Comparison of ENCODE assay signal across 18 cellular contexts in genomic region chr16:52114414-52114813, GRCh38.
DNase-seq lines count a peak whose midpoint lies in the region; ATAC-seq and TF ChIP-seq lines count a peak whose summit lies in the region.
"Had no signal": no experiment of that assay in that cellular context is flagged by ENCODE, and none has a peak within 500 bp of the region (broad histone marks: within the 10 kb centered on the region; RNA-seq: fewer than 3 reads in every experiment).

No MANE protein-coding gene starts in this region.

- H3K9me2 ChIP-seq in GM23338 (ENCODE audit: insufficient read depth) = no peaks in the 10 kb centered on the region

- no peak for TF ChIP-seq CTCF in GM23338 (conservative IDR thresholded peaks at IDR 0.05; ENCODE audit: low read depth in 2 of 2)
- TF ChIP-seq CTCF in nephron progenitor cell (IDR thresholded peaks at IDR 0.05) = no peak

- ATAC-seq in GM23338 = no peak
- no peak for ATAC-seq in activated naive CD4-positive, alpha-beta T cell treated with anti-CD3 and anti-CD28 coated beads, Interleukin-2, amount 50 U/mL, for 72 hours
- no peak for ATAC-seq in HG03095 (IDR thresholded peaks at IDR 0.05; ENCODE audit: unreplicated experiment)
- ATAC-seq: activated CD4-positive, alpha-beta T cell treated with anti-CD3 and anti-CD28 coated beads for 36 hours; sciatic nerve had no signal

- peaks cover 3% of the 10 kb centered on the region; the same call in 1 of the 2 replicates for H3K36me3 ChIP-seq in GM23338 (ENCODE audit: insufficient read depth)
- H3K36me3 ChIP-seq: BLaER1, left ventricle myocardium inferior, thoracic aorta had no signal

- H4K20me1 ChIP-seq in GM23338 (replicated peaks; ENCODE audit: insufficient read depth) = no peaks in the 10 kb centered on the region
- H4K20me1 ChIP-seq: BLaER1 had no signal

- no peak overlapping the region for H3K27ac ChIP-seq in GM23338 (ENCODE audit: low read depth)
- H3K27ac ChIP-seq: BLaER1, left ventricle myocardium inferior, thoracic aorta had no signal

- H3K79me2 ChIP-seq in GM23338 (replicated peaks; ENCODE audit: insufficient read depth) = no peaks in the 10 kb centered on the region

- H3K9me3 Mint-ChIP-seq in GM23338 = peaks cover 12% of the 10 kb centered on the region
- peaks cover 6% of the 10 kb centered on the region for H3K9me3 Mint-ChIP-seq in nephron progenitor cell
- H3K9me3 Mint-ChIP-seq in activated naive CD4-positive, alpha-beta T cell treated with anti-CD3 and anti-CD28 coated beads, Interleukin-2, amount 50 U/mL, for 72 hours = peaks cover 20 to 26% of the 10 kb centered on the region in 2 donors

- H3K27me3 ChIP-seq in GM23338 (ENCODE audit: insufficient read depth) = no peaks in the 10 kb centered on the region
- H3K27me3 ChIP-seq: BLaER1 had no signal

- H3K27me3 Mint-ChIP-seq in GM23338 (ENCODE audit: insufficient read depth, low read depth, poor library complexity) = no peaks in the 10 kb centered on the region
- no peaks in the 10 kb centered on the region for H3K27me3 Mint-ChIP-seq in nephron progenitor cell (ENCODE audit: low read depth, poor library complexity)
- H3K27me3 Mint-ChIP-seq: activated CD4-positive, alpha-beta T cell treated with anti-CD3 and anti-CD28 coated beads for 36 hours; activated naive CD4-positive, alpha-beta T cell treated with anti-CD3 and anti-CD28 coated beads, Interleukin-2, amount 10 ng/mL, durations not matched to agents 7 days and 5 days had no signal

- H2AFZ ChIP-seq in GM23338 = no peak overlapping the region

- H3K4me3 Mint-ChIP-seq in GM23338 (no peak overlapping the region), nephron progenitor cell (no peak overlapping the region)
- H3K4me3 Mint-ChIP-seq: activated CD4-positive, alpha-beta T cell treated with anti-CD3 and anti-CD28 coated beads for 36 hours; activated naive CD4-positive, alpha-beta T cell treated with anti-CD3 and anti-CD28 coated beads, Interleukin-2, amount 10 ng/mL, durations not matched to agents 7 days and 5 days; T-helper 2 cell treated with Interferon-gamma antibody and Interleukin-4, amounts not matched to agents 5 μg/mL and 100 μg/mL, for 36 hours had no signal

- DNase-seq in GM23338 (ENCODE audit: low spot score) = peak; percentile 5
- DNase-seq in NCI-H2107 treated with DMSO at 0.1 percent for 48 hours (lab: John Stamatoyannopoulos, UW; ENCODE audit: unreplicated experiment) = peak; percentile 64
- peak; percentile 69 for DNase-seq in foreskin melanocyte
- DNase-seq in nephron progenitor cell = no peak
- DNase-seq in activated naive CD4-positive, alpha-beta T cell treated with anti-CD3 and anti-CD28 coated beads, Interleukin-2, amount 50 U/mL, for 72 hours (ENCODE audit: low spot score in 2 of 2) = no peak
- no peak for DNase-seq in MV-4-11 (lab: John Stamatoyannopoulos, UW)
- no peak for DNase-seq in head of caudate nucleus
- DNase-seq: activated CD4-positive, alpha-beta T cell treated with anti-CD3 and anti-CD28 coated beads for 36 hours; activated naive CD4-positive, alpha-beta T cell treated with anti-CD3 and anti-CD28 coated beads, Interleukin-2, amount 10 ng/mL, durations not matched to agents 7 days and 5 days; left ventricle myocardium inferior; NCI-H1930; SIG-M5; stimulated activated CD4-positive, alpha-beta T cell treated with anti-CD3 and anti-CD28 coated beads, Interleukin-4, amount 100 ng/mL, for 1 hour had no signal

- intact Hi-C loops in head of caudate nucleus (cut with DNase I) = no loop called here

- H3K4me2 ChIP-seq in GM23338 = no peak overlapping the region
- H3K4me2 ChIP-seq: BLaER1 had no signal

- H3K36me3 Mint-ChIP-seq in GM23338 (ENCODE audit: low read depth) (peaks cover 7% of the 10 kb centered on the region), nephron progenitor cell (ENCODE audit: low read depth) (peaks cover 4% of the 10 kb centered on the region)
- H3K36me3 Mint-ChIP-seq in activated naive CD4-positive, alpha-beta T cell treated with anti-CD3 and anti-CD28 coated beads, Interleukin-2, amount 50 U/mL, for 72 hours = peaks cover 0 to 12% of the 10 kb centered on the region in 2 donors
- H3K36me3 Mint-ChIP-seq: activated naive CD4-positive, alpha-beta T cell treated with anti-CD3 and anti-CD28 coated beads, Interleukin-2, amount 10 ng/mL, durations not matched to agents 7 days and 5 days had no signal

- peaks cover 27% of the 10 kb centered on the region for H3K4me1 ChIP-seq in GM23338 (ENCODE audit: insufficient read depth)
- H3K4me1 ChIP-seq: BLaER1, left ventricle myocardium inferior had no signal

- H3K27ac Mint-ChIP-seq in GM23338 (no peak overlapping the region), nephron progenitor cell (peak overlapping the region; percentile 52)
- no peak overlapping the region for H3K27ac Mint-ChIP-seq in activated naive CD4-positive, alpha-beta T cell treated with anti-CD3 and anti-CD28 coated beads, Interleukin-2, amount 50 U/mL, for 72 hours
- H3K27ac Mint-ChIP-seq: activated CD4-positive, alpha-beta T cell treated with anti-CD3 and anti-CD28 coated beads for 36 hours; activated naive CD4-positive, alpha-beta T cell treated with anti-CD3 and anti-CD28 coated beads, Interleukin-2, amount 10 ng/mL, durations not matched to agents 7 days and 5 days; T-helper 2 cell treated with Interferon-gamma antibody and Interleukin-4, amounts not matched to agents 5 μg/mL and 100 μg/mL, for 36 hours had no signal

- no peaks in the 10 kb centered on the region for H3F3A ChIP-seq in GM23338 (replicated peaks; ENCODE audit: low read depth)

- H3K4me3 ChIP-seq in GM23338 = no peak overlapping the region
- H3K4me3 ChIP-seq: BLaER1, left ventricle myocardium inferior, thoracic aorta had no signal

- H3K4me1 Mint-ChIP-seq in GM23338 (peaks cover 42% of the 10 kb centered on the region), nephron progenitor cell (peaks cover 16% of the 10 kb centered on the region)
- H3K4me1 Mint-ChIP-seq: activated CD4-positive, alpha-beta T cell treated with anti-CD3 and anti-CD28 coated beads for 36 hours; activated naive CD4-positive, alpha-beta T cell treated with anti-CD3 and anti-CD28 coated beads, Interleukin-2, amount 10 ng/mL, durations not matched to agents 7 days and 5 days had no signal

TF ChIP-seq in GM23338, 12 proteins besides CTCF, POLR2A, EP300 and RAD21 (continues in another document):
- no peak for TF ChIP-seq EZH2 (IDR thresholded peaks at IDR 0.05; ENCODE audit: low read depth, unreplicated experiment)
- no peak for TF ChIP-seq ZNF331 (CRISPR knock-in tag; IDR thresholded peaks at IDR 0.05; ENCODE audit: low read depth)
- no peak for TF ChIP-seq ZNF114 (CRISPR knock-in tag; IDR thresholded peaks at IDR 0.05)
- no peak for TF ChIP-seq STAT1 (IDR thresholded peaks at IDR 0.05; ENCODE audit: unreplicated experiment)
- no peak for TF ChIP-seq NANOG (IDR thresholded peaks at IDR 0.05; ENCODE audit: borderline replicate concordance)
- no peak for TF ChIP-seq CREB1 (CRISPR knock-in tag; IDR thresholded peaks at IDR 0.05; ENCODE audit: low read depth)
- no peak for TF ChIP-seq EZH2phosphoT487 (IDR thresholded peaks at IDR 0.05; ENCODE audit: unreplicated experiment)
- no peak for TF ChIP-seq POLR2AphosphoS5 (IDR thresholded peaks at IDR 0.05; ENCODE audit: low read depth)
- TF ChIP-seq, protein P1, sequence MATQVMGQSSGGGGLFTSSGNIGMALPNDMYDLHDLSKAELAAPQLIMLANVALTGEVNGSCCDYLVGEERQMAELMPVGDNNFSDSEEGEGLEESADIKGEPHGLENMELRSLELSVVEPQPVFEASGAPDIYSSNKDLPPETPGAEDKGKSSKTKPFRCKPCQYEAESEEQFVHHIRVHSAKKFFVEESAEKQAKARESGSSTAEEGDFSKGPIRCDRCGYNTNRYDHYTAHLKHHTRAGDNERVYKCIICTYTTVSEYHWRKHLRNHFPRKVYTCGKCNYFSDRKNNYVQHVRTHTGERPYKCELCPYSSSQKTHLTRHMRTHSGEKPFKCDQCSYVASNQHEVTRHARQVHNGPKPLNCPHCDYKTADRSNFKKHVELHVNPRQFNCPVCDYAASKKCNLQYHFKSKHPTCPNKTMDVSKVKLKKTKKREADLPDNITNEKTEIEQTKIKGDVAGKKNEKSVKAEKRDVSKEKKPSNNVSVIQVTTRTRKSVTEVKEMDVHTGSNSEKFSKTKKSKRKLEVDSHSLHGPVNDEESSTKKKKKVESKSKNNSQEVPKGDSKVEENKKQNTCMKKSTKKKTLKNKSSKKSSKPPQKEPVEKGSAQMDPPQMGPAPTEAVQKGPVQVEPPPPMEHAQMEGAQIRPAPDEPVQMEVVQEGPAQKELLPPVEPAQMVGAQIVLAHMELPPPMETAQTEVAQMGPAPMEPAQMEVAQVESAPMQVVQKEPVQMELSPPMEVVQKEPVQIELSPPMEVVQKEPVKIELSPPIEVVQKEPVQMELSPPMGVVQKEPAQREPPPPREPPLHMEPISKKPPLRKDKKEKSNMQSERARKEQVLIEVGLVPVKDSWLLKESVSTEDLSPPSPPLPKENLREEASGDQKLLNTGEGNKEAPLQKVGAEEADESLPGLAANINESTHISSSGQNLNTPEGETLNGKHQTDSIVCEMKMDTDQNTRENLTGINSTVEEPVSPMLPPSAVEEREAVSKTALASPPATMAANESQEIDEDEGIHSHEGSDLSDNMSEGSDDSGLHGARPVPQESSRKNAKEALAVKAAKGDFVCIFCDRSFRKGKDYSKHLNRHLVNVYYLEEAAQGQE (IDR thresholded peaks at IDR 0.05; ENCODE audit: unreplicated experiment) = no peak
- TF ChIP-seq, protein P2, sequence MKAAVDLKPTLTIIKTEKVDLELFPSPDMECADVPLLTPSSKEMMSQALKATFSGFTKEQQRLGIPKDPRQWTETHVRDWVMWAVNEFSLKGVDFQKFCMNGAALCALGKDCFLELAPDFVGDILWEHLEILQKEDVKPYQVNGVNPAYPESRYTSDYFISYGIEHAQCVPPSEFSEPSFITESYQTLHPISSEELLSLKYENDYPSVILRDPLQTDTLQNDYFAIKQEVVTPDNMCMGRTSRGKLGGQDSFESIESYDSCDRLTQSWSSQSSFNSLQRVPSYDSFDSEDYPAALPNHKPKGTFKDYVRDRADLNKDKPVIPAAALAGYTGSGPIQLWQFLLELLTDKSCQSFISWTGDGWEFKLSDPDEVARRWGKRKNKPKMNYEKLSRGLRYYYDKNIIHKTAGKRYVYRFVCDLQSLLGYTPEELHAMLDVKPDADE (IDR thresholded peaks at IDR 0.05) = no peak

Comparison
In these comparisons a context has a peak if more than half of its experiments do, and no peak if none do; other contexts are left out.
1. DNase-seq: peak in GM23338 (single experiment), NCI-H2107 treated with DMSO at 0.1 percent for 48 hours (single experiment) and foreskin melanocyte (single experiment); none in nephron progenitor cell (single experiment), activated naive CD4-positive, alpha-beta T cell treated with anti-CD3 and anti-CD28 coated beads, Interleukin-2, amount 50 U/mL, for 72 hours (0 of 2), MV-4-11 (single experiment) and head of caudate nucleus (0 of 42).